ENCODE assay signal across 8 cellular contexts in genomic region chr7:37284805-37285211, GRCh38.
DNase-seq lines count a peak whose midpoint lies in the region; ATAC-seq and TF ChIP-seq lines count a peak whose summit lies in the region.

No MANE protein-coding gene starts in this region.

- H3K36me3 ChIP-seq in SK-N-MC (ENCODE audit: insufficient read depth, low read length) = no peaks in the 10 kb centered on the region

- TF ChIP-seq CTCF in MCF 10A (IDR thresholded peaks at IDR 0.05; ENCODE audit: unreplicated experiment) = peak; percentile 46

- H3K27ac ChIP-seq in SK-N-MC = no peak overlapping the region
- H3K27ac ChIP-seq in layer of hippocampus (ENCODE audit: low read depth, low read length) = peak overlapping the region; percentile 98

- no peak overlapping the region for H3K4me3 ChIP-seq in SK-N-MC

- H3K36me3 Mint-ChIP-seq in MCF 10A (ENCODE audit: insufficient read depth, unreplicated experiment) = no peaks in the 10 kb centered on the region

- no peaks in the 10 kb centered on the region for H3K9me3 ChIP-seq in SK-N-MC (ENCODE audit: low read depth, low read length)

- intact Hi-C loops in MCF 10A (cut with micrococcal nuclease) = loop anchor here (5.0 kb wide), 1 partner anchor 217 kb away; no protein-coding TSS in a partner anchor

- no peaks in the 10 kb centered on the region for H3K9me3 Mint-ChIP-seq in MCF 10A (ENCODE audit: unreplicated experiment)

- no peak overlapping the region for H3K4me3 Mint-ChIP-seq in MCF 10A (ENCODE audit: unreplicated experiment)

- peaks cover 6% of the 10 kb centered on the region for H3K4me1 Mint-ChIP-seq in MCF 10A (ENCODE audit: insufficient read depth, unreplicated experiment)

- CTCF ChIA-PET in MCF 10A (lab: Yijun Ruan, JAX) = interaction anchor here (0.6 to 1.3 kb wide), 5 partner anchors 11 to 1860 kb away, joined by 3 to 4 read pairs (median 3); no protein-coding TSS in a partner anchor

- no TSS peak for BruUV-seq in MCF 10A (replicated peaks; lab: Mats Ljungman, UMichigan)

- POLR2A ChIA-PET in MCF 10A (lab: Yijun Ruan, JAX) = interaction anchor here (0.7 kb wide), 1 partner anchor 881 kb away, joined by 3 read pairs; no protein-coding TSS in a partner anchor

- no peaks in the 10 kb centered on the region for H3K27me3 ChIP-seq in layer of hippocampus (ENCODE audit: control insufficient read depth, insufficient read depth, low read length)

- H3K27ac Mint-ChIP-seq in MCF 10A (ENCODE audit: low read depth, unreplicated experiment) = no peak overlapping the region

- ATAC-seq in HG02798 (IDR thresholded peaks at IDR 0.05; ENCODE audit: poor library complexity, unreplicated experiment) (peak; percentile 42), HG03108 (IDR thresholded peaks at IDR 0.05; ENCODE audit: unreplicated experiment) (no peak), HG02642 (IDR thresholded peaks at IDR 0.05; ENCODE audit: poor library complexity, unreplicated experiment) (no peak)

- peak; percentile 35 for DNase-seq in COR-L47 (lab: John Stamatoyannopoulos, UW)
- peak; percentile 12 for DNase-seq in SK-N-MC (ENCODE audit: low read depth, low spot score)
- peak; percentile 51 for DNase-seq in MCF 10A (ENCODE audit: unreplicated experiment)
- peak; percentile 7 to 26 for DNase-seq in stimulated activated CD4-positive, alpha-beta T cell treated with anti-CD3 and anti-CD28 coated beads, Interleukin-4, amount 100 ng/mL, for 48 hours (ENCODE audit: low read depth in 2 of 2)

- H3K9ac ChIP-seq in SK-N-MC (ENCODE audit: insufficient read length) = no peak overlapping the region

- no peaks in the 10 kb centered on the region for H3K27me3 Mint-ChIP-seq in MCF 10A (ENCODE audit: insufficient read depth, unreplicated experiment)
